In the genomic region with DNA sequence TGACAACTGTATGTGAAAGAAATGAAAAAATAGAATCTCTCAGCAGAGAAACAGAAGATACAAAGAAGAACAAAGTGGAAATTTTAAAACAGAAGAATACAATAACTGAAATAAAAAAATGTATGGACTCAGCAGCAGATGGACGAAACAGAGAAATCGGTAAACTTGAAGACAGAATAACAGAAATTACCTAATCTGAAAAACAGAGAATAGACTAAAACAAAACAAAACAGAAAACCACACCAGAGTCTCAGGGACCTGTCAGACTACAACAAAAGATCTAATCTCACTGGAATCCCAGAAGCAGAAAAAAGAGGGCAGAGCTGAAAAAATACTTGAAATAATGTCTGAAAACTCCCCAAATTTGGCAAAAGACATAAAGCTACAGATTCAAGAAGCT, we compare ENCODE assay signal across 20 cellular contexts.
DNase-seq lines count a peak whose midpoint lies in the region; ATAC-seq and TF ChIP-seq lines count a peak whose summit lies in the region.
"Had no signal": no experiment of that assay in that cellular context is flagged by ENCODE, and none has a peak within 500 bp of the region (broad histone marks: within the 10 kb centered on the region; RNA-seq: fewer than 3 reads in every experiment).

No MANE protein-coding gene starts in this region.

- no peak for TF ChIP-seq CTCF in HEK293 (tag by site-specific recombination; IDR thresholded peaks at IDR 0.05)
- no peak for TF ChIP-seq CTCF in endodermal cell (conservative IDR thresholded peaks at IDR 0.05)
- no peak for TF ChIP-seq CTCF in neural progenitor cell (IDR thresholded peaks at IDR 0.05)
- no peak for TF ChIP-seq CTCF in gastroesophageal sphincter (IDR thresholded peaks at IDR 0.05)

- H3K4me1 Mint-ChIP-seq in endodermal cell (no peaks in the 10 kb centered on the region), neural progenitor cell (no peaks in the 10 kb centered on the region)
- H3K4me1 Mint-ChIP-seq: CD14-positive monocyte had no signal

- peaks cover 15% of the 10 kb centered on the region for H3F3A ChIP-seq in neural progenitor cell (ENCODE audit: low read depth)

- POLR2A ChIA-PET in HEK293 (lab: Yijun Ruan, JAX): no interaction called here

- H3K9ac ChIP-seq in endodermal cell (ENCODE audit: extremely low read depth, low read length, poor library complexity, severe bottlenecking): peak overlapping the region; percentile 23
- no peak overlapping the region for H3K9ac ChIP-seq in neural progenitor cell
- no peak overlapping the region for H3K9ac ChIP-seq in Karpas-422 (ENCODE audit: low read length)
- H3K9ac ChIP-seq: BLaER1, GM23248 had no signal

- H3K36me3 ChIP-seq in HEK293 (ENCODE audit: control insufficient read depth in 2 of 2, insufficient read depth in 1 of 2, low read length in 2 of 2): no peaks in the 10 kb centered on the region
- peaks cover under 1% of the 10 kb centered on the region for H3K36me3 ChIP-seq in endodermal cell (ENCODE audit: control insufficient read depth, insufficient read depth, low read length)
- H3K36me3 ChIP-seq in neural progenitor cell: no peaks in the 10 kb centered on the region
- no peaks in the 10 kb centered on the region for H3K36me3 ChIP-seq in gastroesophageal sphincter
- H3K36me3 ChIP-seq in Karpas-422 (ENCODE audit: insufficient read depth, low read length): no peaks in the 10 kb centered on the region
- H3K36me3 ChIP-seq: BLaER1, HAP-1 had no signal

- H3K27me3 ChIP-seq in endodermal cell (ENCODE audit: control insufficient read depth, insufficient read depth, low read length, poor library complexity, severe bottlenecking) (no peaks in the 10 kb centered on the region), neural progenitor cell (no peaks in the 10 kb centered on the region), gastroesophageal sphincter (no peaks in the 10 kb centered on the region), Karpas-422 (ENCODE audit: low read length) (no peaks in the 10 kb centered on the region)
- H3K27me3 ChIP-seq: BLaER1 had no signal

- H3K9me3 Mint-ChIP-seq in endodermal cell: peaks cover 1% of the 10 kb centered on the region
- H3K9me3 Mint-ChIP-seq in neural progenitor cell: no peaks in the 10 kb centered on the region
- H3K9me3 Mint-ChIP-seq: CD4-positive, alpha-beta memory T cell; IgD-negative memory B cell had no signal

- DNase-seq in OCI-M1 (lab: John Stamatoyannopoulos, UW) (peak; percentile 32), endodermal cell (no peak), neural progenitor cell (ENCODE audit: low spot score) (peak; percentile 9), HCEC 1CT (no peak), Karpas-422 (no peak)
- DNase-seq: AML-193; CD4-positive, alpha-beta memory T cell; DMS153; DMS79; GDM1; GM23248 had no signal

- H3K79me2 ChIP-seq in neural progenitor cell (ENCODE audit: low read depth) (no peaks in the 10 kb centered on the region), Karpas-422 (ENCODE audit: low read length) (no peaks in the 10 kb centered on the region)

- H2AFZ ChIP-seq in neural progenitor cell (replicated peaks): peak overlapping the region; percentile 20
- H2AFZ ChIP-seq in Karpas-422 (ENCODE audit: low read length): no peak overlapping the region
- H2AFZ ChIP-seq: GM23248 had no signal

- peak overlapping the region; percentile 63 for H3K4me2 ChIP-seq in neural progenitor cell
- H3K4me2 ChIP-seq in Karpas-422 (ENCODE audit: low read depth, low read length, poor library complexity, severe bottlenecking): no peak overlapping the region
- H3K4me2 ChIP-seq: A549, BLaER1 had no signal

- no peaks in the 10 kb centered on the region for H3K9me2 ChIP-seq in Karpas-422 (replicated peaks; ENCODE audit: insufficient read depth, low read length)

- CTCF ChIA-PET in HEK293 (lab: Yijun Ruan, JAX): no interaction called here

- H3K4me3 Mint-ChIP-seq in endodermal cell: no peak overlapping the region
- no peak overlapping the region for H3K4me3 Mint-ChIP-seq in neural progenitor cell
- H3K4me3 Mint-ChIP-seq: CD14-positive monocyte; CD4-positive, alpha-beta memory T cell; IgD-negative memory B cell had no signal

- H3K27me3 Mint-ChIP-seq in endodermal cell (ENCODE audit: insufficient read depth) (no peaks in the 10 kb centered on the region), neural progenitor cell (ENCODE audit: insufficient read depth, low read depth) (no peaks in the 10 kb centered on the region)

- TF ChIP-seq POLR2A in gastroesophageal sphincter (IDR thresholded peaks at IDR 0.05): no peak

- H3K4me3 ChIP-seq in HEK293 (ENCODE audit: low read depth, low read length) (no peak overlapping the region), endodermal cell (ENCODE audit: low read length) (peak overlapping the region; percentile 66), neural progenitor cell (no peak overlapping the region), gastroesophageal sphincter (no peak overlapping the region), Karpas-422 (ENCODE audit: low read length) (no peak overlapping the region)
- H3K4me3 ChIP-seq: A549, BLaER1, GM23248, HAP-1 had no signal

- H3K36me3 Mint-ChIP-seq in endodermal cell (ENCODE audit: low read depth) (no peaks in the 10 kb centered on the region), neural progenitor cell (no peaks in the 10 kb centered on the region)
- H3K36me3 Mint-ChIP-seq: CD14-positive monocyte; CD4-positive, alpha-beta memory T cell; IgD-negative memory B cell had no signal

- H4K20me1 ChIP-seq in neural progenitor cell (ENCODE audit: low read depth) (no peaks in the 10 kb centered on the region), Karpas-422 (ENCODE audit: insufficient read depth, low read depth, low read length) (no peaks in the 10 kb centered on the region)
- H4K20me1 ChIP-seq: BLaER1 had no signal

- no peak for TF ChIP-seq EP300 in gastroesophageal sphincter (IDR thresholded peaks at IDR 0.05)

- H3K27ac ChIP-seq in HEK293 (ENCODE audit: extremely low read depth, low read depth, low read length): no peak overlapping the region
- no peak overlapping the region for H3K27ac ChIP-seq in endodermal cell (ENCODE audit: low read depth, low read length)
- peak overlapping the region; percentile 40 for H3K27ac ChIP-seq in neural progenitor cell
- H3K27ac ChIP-seq in gastroesophageal sphincter: no peak overlapping the region
- H3K27ac ChIP-seq in Karpas-422 (ENCODE audit: low read length): no peak overlapping the region
- H3K27ac ChIP-seq: 22Rv1, A549, BLaER1, GM23248 had no signal

- H3K4me1 ChIP-seq in HEK293 (ENCODE audit: control insufficient read depth, insufficient read depth, low read length) (no peaks in the 10 kb centered on the region), endodermal cell (ENCODE audit: control insufficient read depth, insufficient read depth, low read length) (peaks cover 6% of the 10 kb centered on the region), neural progenitor cell (peaks cover 21% of the 10 kb centered on the region), gastroesophageal sphincter (no peaks in the 10 kb centered on the region), Karpas-422 (ENCODE audit: low read length) (no peaks in the 10 kb centered on the region)
- H3K4me1 ChIP-seq: A549, BLaER1, HAP-1 had no signal

- H3K27ac Mint-ChIP-seq in endodermal cell (no peak overlapping the region), neural progenitor cell (no peak overlapping the region)
- H3K27ac Mint-ChIP-seq: CD14-positive monocyte, IgD-negative memory B cell had no signal

- no peak for ATAC-seq in gastroesophageal sphincter
- ATAC-seq: A549, HepG2 had no signal

- 89% methylated on average over 2 of the region's 2 CpGs; no CpG with 5 or more reads in 1 of the 2 experiments for WGBS in endodermal cell (ENCODE audit: insufficient coverage in 1 of 2, insufficient read length in 1 of 2), 2 experiments
- 96 to 100% methylated on average over 2 of the region's 2 CpGs for WGBS in gastroesophageal sphincter (ENCODE audit: low coverage in 1 of 2), 2 donors

- no peaks in the 10 kb centered on the region for H3K9me3 ChIP-seq in HEK293 (ENCODE audit: control insufficient read depth, insufficient read depth, low read depth, low read length)
- H3K9me3 ChIP-seq in endodermal cell (ENCODE audit: control insufficient read depth, low read length): no peaks in the 10 kb centered on the region
- H3K9me3 ChIP-seq in neural progenitor cell (ENCODE audit: low read depth): no peaks in the 10 kb centered on the region
- no peaks in the 10 kb centered on the region for H3K9me3 ChIP-seq in gastroesophageal sphincter
- H3K9me3 ChIP-seq in Karpas-422 (ENCODE audit: low read length): no peaks in the 10 kb centered on the region
- H3K9me3 ChIP-seq: A549, BLaER1, HAP-1 had no signal

TF ChIP-seq in HEK293, 187 proteins besides CTCF, POLR2A, EP300 and RAD21:
- no peak for TF ChIP-seq ZNF169 (tag by site-specific recombination; IDR thresholded peaks at IDR 0.05)
- peak; percentile 79; the same call in 1 of the 2 replicates for TF ChIP-seq ZNF558 (tag by site-specific recombination; IDR thresholded peaks at IDR 0.05)
- TF ChIP-seq ZNF16 (tag by site-specific recombination; IDR thresholded peaks at IDR 0.05; ENCODE audit: low read depth): no peak

Comparison
In these comparisons a context has a peak if more than half of its experiments do, and no peak if none do; other contexts are left out.
1. DNase-seq: peak in OCI-M1 (single experiment) and neural progenitor cell (single experiment); none in endodermal cell (single experiment), HCEC 1CT (single experiment) and Karpas-422 (single experiment).